26 cellular contexts compared by ENCODE assay signal in genomic region chr1:212344905-212345304, GRCh38.
"Had no signal": no experiment of that assay in that cellular context is flagged by ENCODE, and none has a peak within 500 bp of the region (broad histone marks: within the 10 kb centered on the region; RNA-seq: fewer than 3 reads in every experiment).

No MANE protein-coding gene starts in this region.

- DNase-seq: colonic mucosa; cortex of kidney; dermis blood vessel endothelial cell; dorsolateral prefrontal cortex; effector CD4-positive, alpha-beta T cell; effector CD8-positive, alpha-beta T cell; effector memory CD4-positive, alpha-beta T cell; effector memory CD8-positive, alpha-beta T cell; endodermal cell; erythroblast; esophagus squamous epithelium; foreskin fibroblast; foreskin keratinocyte; foreskin melanocyte; gastrocnemius medialis; glutamatergic neuron; head of caudate nucleus; heart left ventricle; heart right ventricle had no signal

- FAIRE-seq: endothelial cell of umbilical vein had no signal

- H3K27me3 Mint-ChIP-seq: dendritic cell treated with granulocyte-macrophage colony-stimulating factor and Interleukin-4, amounts not matched to agents 40 ng/mL and 50 ng/mL, for 4 days; effector memory CD8-positive, alpha-beta T cell had no signal

- H3K27ac ChIP-seq: colonic mucosa, coronary artery, dorsolateral prefrontal cortex, epithelial cell of prostate, esophagus muscularis mucosa, esophagus squamous epithelium, foreskin keratinocyte, gastrocnemius medialis, gastroesophageal sphincter, heart left ventricle, heart right ventricle had no signal

- H3K4me3 ChIP-seq: colonic mucosa, coronary artery, dorsolateral prefrontal cortex, esophagus muscularis mucosa, esophagus squamous epithelium, gastrocnemius medialis, gastroesophageal sphincter, heart left ventricle, heart right ventricle had no signal

- H3K4me3 Mint-ChIP-seq: dendritic cell treated with granulocyte-macrophage colony-stimulating factor and Interleukin-4, amounts not matched to agents 40 ng/mL and 50 ng/mL, for 4 days; effector memory CD8-positive, alpha-beta T cell; endodermal cell had no signal

- H3K36me3 ChIP-seq: colonic mucosa had no signal

- H3K4me1 Mint-ChIP-seq: endodermal cell had no signal

- H3K27me3 ChIP-seq: colonic mucosa, dorsolateral prefrontal cortex, esophagus muscularis mucosa, esophagus squamous epithelium, foreskin keratinocyte, gastrocnemius medialis, gastroesophageal sphincter, heart left ventricle, heart right ventricle had no signal

- ATAC-seq: effector memory CD8-positive, alpha-beta T cell; esophagus mucosa; foreskin keratinocyte; gastrocnemius medialis; gastroesophageal sphincter; heart left ventricle; heart right ventricle had no signal

- H3K27ac Mint-ChIP-seq: dendritic cell treated with granulocyte-macrophage colony-stimulating factor and Interleukin-4, amounts not matched to agents 40 ng/mL and 50 ng/mL, for 4 days; endodermal cell had no signal

- H3K4me1 ChIP-seq: colonic mucosa, foreskin keratinocyte, gastrocnemius medialis had no signal

- H3K9me3 ChIP-seq: colonic mucosa, esophagus muscularis mucosa, esophagus squamous epithelium, gastrocnemius medialis, gastroesophageal sphincter, heart left ventricle, heart right ventricle had no signal

- H3K9me3 Mint-ChIP-seq: dendritic cell treated with granulocyte-macrophage colony-stimulating factor and Interleukin-4, amounts not matched to agents 40 ng/mL and 50 ng/mL, for 4 days; effector memory CD8-positive, alpha-beta T cell; endodermal cell had no signal
